In the genomic region with DNA sequence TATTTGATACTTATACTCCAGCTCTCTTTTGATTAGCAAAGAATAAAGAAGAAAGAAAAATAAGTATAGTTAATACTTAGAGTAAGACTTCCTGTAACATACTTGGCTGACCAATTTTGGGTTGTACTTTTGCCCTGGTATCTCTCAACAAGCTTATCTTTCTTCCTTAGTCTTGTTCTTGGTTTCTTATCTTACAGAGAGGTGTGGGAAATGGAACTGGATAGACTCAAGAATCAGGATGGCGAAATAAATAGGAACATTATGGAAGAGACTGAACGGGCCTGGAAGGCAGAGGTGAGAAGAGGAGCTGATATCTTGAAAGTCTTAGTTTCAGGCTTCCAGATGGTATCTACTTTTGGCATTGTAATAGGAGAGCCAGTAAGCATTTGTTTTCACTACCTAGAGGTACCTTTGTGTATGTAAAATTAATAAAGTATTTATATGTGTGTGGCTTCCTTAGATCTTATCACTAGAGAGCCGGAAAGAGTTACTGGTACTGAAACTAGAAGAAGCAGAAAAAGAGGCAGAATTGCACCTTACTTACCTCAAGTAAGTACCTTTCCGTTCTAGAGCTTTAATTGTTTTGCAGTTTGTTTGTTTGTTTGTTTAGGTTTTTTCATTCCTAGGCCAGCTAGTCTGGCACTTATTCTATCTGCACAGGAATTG, we compare ENCODE assay signal across 19 cellular contexts. TPM values are rescaled to one million over a fixed set of nuclear protein-coding genes. Genes with fewer than 3 reads are reported as not detected.
DNase-seq lines count a peak whose midpoint lies in the region; ATAC-seq and TF ChIP-seq lines count a peak whose summit lies in the region.
"Had no signal": no experiment of that assay in that cellular context is flagged by ENCODE, and none has a peak within 500 bp of the region (broad histone marks: within the 10 kb centered on the region; RNA-seq: fewer than 3 reads in every experiment).

No MANE protein-coding gene starts in this region.

- H3K36me3 ChIP-seq in MM.1S (replicated peaks; ENCODE audit: insufficient read depth, low read length) (no peaks in the 10 kb centered on the region), osteoblast (ENCODE audit: insufficient read depth, low read length) (peaks cover 23% of the 10 kb centered on the region)

- H3K4me2 ChIP-seq in MM.1S (ENCODE audit: low read depth, low read length) (no peak overlapping the region), osteoblast (ENCODE audit: insufficient read depth, low read length) (no peak overlapping the region)
- H3K4me2 ChIP-seq: KMS-11 had no signal

- peak overlapping the region; percentile 56 for H3K27ac Mint-ChIP-seq in activated T-cell treated with anti-CD3 and anti-CD28 coated beads, Interleukin-2, amount 50 U/mL, for 72 hours

- H3K4me1 ChIP-seq in MM.1S (ENCODE audit: low read length) (0 out of 2 replicates have a peak, but pooled peaks cover 3% of the 10 kb centered on the region), osteoblast (ENCODE audit: insufficient read depth, low read length) (peaks cover 25% of the 10 kb centered on the region)

- no peaks in the 10 kb centered on the region for H3K9me3 Mint-ChIP-seq in activated T-cell treated with anti-CD3 and anti-CD28 coated beads, Interleukin-2, amount 50 U/mL, for 72 hours

- no peak for TF ChIP-seq CTCF in MM.1S (IDR thresholded peaks at IDR 0.05; ENCODE audit: low read length)
- no peak for TF ChIP-seq CTCF in osteoblast (IDR thresholded peaks at IDR 0.05; ENCODE audit: extremely low read depth, low read depth, low read length)

- no peaks in the 10 kb centered on the region for H3K9me2 ChIP-seq in MM.1S (replicated peaks; ENCODE audit: insufficient read depth, low read length)

- peak overlapping the region in 1 of 2 donors; percentile 52 for H3K4me3 Mint-ChIP-seq in activated T-cell treated with anti-CD3 and anti-CD28 coated beads, Interleukin-2, amount 50 U/mL, for 72 hours

- H2AFZ ChIP-seq in MM.1S (ENCODE audit: low read length): no peak overlapping the region
- H2AFZ ChIP-seq in osteoblast (ENCODE audit: low read length): no peak overlapping the region

- H3K27me3 ChIP-seq in MM.1S (replicated peaks; ENCODE audit: insufficient read depth, low read length): no peaks in the 10 kb centered on the region
- no peaks in the 10 kb centered on the region for H3K27me3 ChIP-seq in osteoblast (ENCODE audit: insufficient read depth, low read length)
- H3K27me3 ChIP-seq: body of pancreas had no signal

- no peaks in the 10 kb centered on the region for H3K79me2 ChIP-seq in MM.1S (ENCODE audit: low read length)
- no peaks in the 10 kb centered on the region for H3K79me2 ChIP-seq in osteoblast (ENCODE audit: insufficient read depth, low read length)

- DNase-seq in activated T-cell treated with anti-CD3 and anti-CD28 coated beads, Interleukin-2, amount 50 U/mL, for 72 hours: no peak
- DNase-seq in activated T-cell treated with anti-CD3 and anti-CD28 coated beads, Interleukin-2, amount 50 U/mL, for 1 hour: no peak
- peak; percentile 24 for DNase-seq in MM.1S
- peak; percentile 22 for DNase-seq in central memory CD4-positive, alpha-beta T cell
- DNase-seq in osteoblast (ENCODE audit: insufficient read length, low spot score, missing footprints): no peak
- DNase-seq in middle frontal gyrus (ENCODE audit: extremely low spot score, low spot score): no peak
- DNase-seq in activated effector memory CD4-positive, alpha-beta T cell treated with Interleukin-2 at 50 U/mL for 16 hours: no peak
- DNase-seq: activated CD4-positive, CD25-positive, alpha-beta regulatory T cell; body of pancreas; COR-L47; hippocampal formation; midbrain; NCI-H1417; occipital lobe; right cardiac atrium; stimulated activated CD4-positive, alpha-beta T cell treated with anti-CD3 and anti-CD28 coated beads, Interleukin-1b, Interleukin-23, amount 100 ng/mL, for 48 hours; substantia nigra had no signal

- no peaks in the 10 kb centered on the region for H3F3A ChIP-seq in MM.1S (ENCODE audit: insufficient read depth, low read length)

- no peaks in the 10 kb centered on the region for H3K9me3 ChIP-seq in MM.1S (replicated peaks; ENCODE audit: insufficient read depth, low read length)
- H3K9me3 ChIP-seq in osteoblast (ENCODE audit: low read depth, low read length): no peaks in the 10 kb centered on the region
- H3K9me3 ChIP-seq: body of pancreas had no signal

- H4K20me1 ChIP-seq in MM.1S (ENCODE audit: insufficient read depth, low read length) (no peaks in the 10 kb centered on the region), osteoblast (ENCODE audit: insufficient read depth, low read length) (no peaks in the 10 kb centered on the region)

- H3K27ac ChIP-seq in MM.1S (ENCODE audit: low read length) (no peak overlapping the region; the same call in 1 of the 2 replicates), osteoblast (ENCODE audit: low read depth, low read length) (peak overlapping the region; percentile 74)
- H3K27ac ChIP-seq: KMS-11 had no signal

- no peak overlapping the region for H3K9ac ChIP-seq in MM.1S (ENCODE audit: low read length)
- H3K9ac ChIP-seq: KMS-11 had no signal

- ATAC-seq in activated T-cell treated with anti-CD3 and anti-CD28 coated beads, Interleukin-2, amount 50 U/mL, for 72 hours (replicated peaks in 1 of 2): peak in 1 of 2 donors; percentile 58
- no peak for ATAC-seq in GM18861 (IDR thresholded peaks at IDR 0.05; ENCODE audit: unreplicated experiment)
- ATAC-seq: body of pancreas, right cardiac atrium had no signal

- H3K36me3 Mint-ChIP-seq in activated T-cell treated with anti-CD3 and anti-CD28 coated beads, Interleukin-2, amount 50 U/mL, for 72 hours (ENCODE audit: insufficient read depth in 2 of 2): peaks cover 0 to 11% of the 10 kb centered on the region in 2 donors

- no peak overlapping the region for H3K4me3 ChIP-seq in MM.1S (ENCODE audit: low read length)
- no peak overlapping the region for H3K4me3 ChIP-seq in osteoblast (ENCODE audit: insufficient read depth, low read length)
- H3K4me3 ChIP-seq: body of pancreas had no signal

- H3K27me3 Mint-ChIP-seq in activated T-cell treated with anti-CD3 and anti-CD28 coated beads, Interleukin-2, amount 50 U/mL, for 72 hours (ENCODE audit: low read depth): no peaks in the 10 kb centered on the region

- H3K4me1 Mint-ChIP-seq in activated T-cell treated with anti-CD3 and anti-CD28 coated beads, Interleukin-2, amount 50 U/mL, for 72 hours (ENCODE audit: low read depth): peaks cover 16% of the 10 kb centered on the region

RNA-seq across cellular contexts. Expression of a gene that starts 11.3 kb away (rescaled TPM):
- 1 to 10 TPM; 9.6 to 9.9 TPM for total RNA-seq in activated T-cell treated with anti-CD3 and anti-CD28 coated beads, Interleukin-2, amount 50 U/mL, for 72 hours
- 3.5 and 4.0 TPM in 2 replicates for total RNA-seq in osteoblast

RNA-seq across cellular contexts. Expression of a gene that starts 36.2 kb away (rescaled TPM):
- 1 to 10 TPM; 1.1 TPM for total RNA-seq in activated T-cell treated with anti-CD3 and anti-CD28 coated beads, Interleukin-2, amount 50 U/mL, for 72 hours
- 45.6 and 52.7 TPM in 2 replicates for total RNA-seq in osteoblast

RNA-seq across cellular contexts. Expression of a gene that starts 47.4 kb away (rescaled TPM):
- 10 to 100 TPM; 30.7 to 33.5 TPM for total RNA-seq in activated T-cell treated with anti-CD3 and anti-CD28 coated beads, Interleukin-2, amount 50 U/mL, for 72 hours
- 13.4 and 14.7 TPM in 2 replicates for total RNA-seq in osteoblast

RNA-seq across cellular contexts. Expression of a gene that starts 47.8 kb away (rescaled TPM):
- total RNA-seq in activated T-cell treated with anti-CD3 and anti-CD28 coated beads, Interleukin-2, amount 50 U/mL, for 72 hours: 10 to 100 TPM; 32.5 to 38.7 TPM
- 38.0 and 40.7 TPM in 2 replicates for total RNA-seq in osteoblast

RNA-seq across cellular contexts. Expression of a gene that starts 48.0 kb away (rescaled TPM):
- 100 to 1,000 TPM; 139 to 147 TPM for total RNA-seq in activated T-cell treated with anti-CD3 and anti-CD28 coated beads, Interleukin-2, amount 50 U/mL, for 72 hours
- 44.5 and 51.9 TPM in 2 replicates for total RNA-seq in osteoblast

Comparison
In these comparisons a context has a peak if more than half of its experiments do, and no peak if none do; other contexts are left out.
1. DNase-seq: peak in MM.1S (single experiment) and central memory CD4-positive, alpha-beta T cell (single experiment); none in activated T-cell treated with anti-CD3 and anti-CD28 coated beads, Interleukin-2, amount 50 U/mL, for 72 hours (0 of 2), activated T-cell treated with anti-CD3 and anti-CD28 coated beads, Interleukin-2, amount 50 U/mL, for 1 hour (single experiment), osteoblast (single experiment), middle frontal gyrus (single experiment) and activated effector memory CD4-positive, alpha-beta T cell treated with Interleukin-2 at 50 U/mL for 16 hours (single experiment).
2. RNA of a gene that starts 36.2 kb away (total RNA-seq): 45.6 to 52.7 TPM in osteoblast; 1.1 TPM in activated T-cell treated with anti-CD3 and anti-CD28 coated beads, Interleukin-2, amount 50 U/mL, for 72 hours; every median in the first group is over 10 times any median in the second.